1 cellular context compared by ENCODE assay signal in genomic region chr18:12030667-12031066, GRCh38.
TF ChIP-seq lines count a peak whose summit lies in the region.

No MANE protein-coding gene starts in this region.

TF ChIP-seq in HepG2, 621 proteins besides CTCF, POLR2A, EP300 and RAD21:
- TF ChIP-seq CC2D1A (CRISPR knock-in tag; IDR thresholded peaks at IDR 0.05), result no peak
- TF ChIP-seq TBX3 (IDR thresholded peaks at IDR 0.05; ENCODE audit: borderline replicate concordance), result no peak
- no peak for TF ChIP-seq BATF2 (CRISPR knock-in tag; IDR thresholded peaks at IDR 0.05)
- no peak for TF ChIP-seq POGZ (CRISPR knock-in tag; IDR thresholded peaks at IDR 0.05)
- no peak for TF ChIP-seq BORCS8-MEF2B (CRISPR knock-in tag; IDR thresholded peaks at IDR 0.05)
- no peak for TF ChIP-seq THAP7 (CRISPR knock-in tag; IDR thresholded peaks at IDR 0.05)
- TF ChIP-seq ZNF772 (CRISPR knock-in tag; IDR thresholded peaks at IDR 0.05), result no peak
- TF ChIP-seq ZNF776 (CRISPR knock-in tag; IDR thresholded peaks at IDR 0.05), result no peak
TF ChIP-seq in HepG2: peak in this region for 0.
